In the genomic region with DNA sequence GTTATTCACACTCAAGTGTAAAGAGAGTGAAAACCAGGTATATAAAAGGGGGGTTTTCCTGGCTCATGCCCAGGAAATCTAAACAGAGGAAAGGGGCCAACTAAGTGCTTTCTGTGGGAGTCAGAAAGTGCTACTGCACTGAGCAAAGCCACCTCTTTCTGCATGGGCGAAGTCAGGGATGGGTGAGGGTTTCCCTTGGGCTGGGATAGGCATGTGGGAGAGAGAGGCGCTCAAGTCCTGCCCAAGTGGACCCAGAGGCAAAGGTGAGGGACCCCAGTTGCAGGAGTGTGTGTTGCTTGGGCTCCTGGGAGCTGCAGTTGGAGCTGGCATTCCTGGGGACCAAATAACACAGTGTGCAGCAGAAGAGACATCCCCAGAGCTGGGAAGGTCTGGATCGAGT, we compare ENCODE assay signal across 2 cellular contexts.
TF ChIP-seq lines count a peak whose summit lies in the region.

No MANE protein-coding gene starts in this region.

TF ChIP-seq in A549, 52 proteins besides CTCF, POLR2A, EP300 and RAD21 (continued from another document):
- TF ChIP-seq, protein P1, sequence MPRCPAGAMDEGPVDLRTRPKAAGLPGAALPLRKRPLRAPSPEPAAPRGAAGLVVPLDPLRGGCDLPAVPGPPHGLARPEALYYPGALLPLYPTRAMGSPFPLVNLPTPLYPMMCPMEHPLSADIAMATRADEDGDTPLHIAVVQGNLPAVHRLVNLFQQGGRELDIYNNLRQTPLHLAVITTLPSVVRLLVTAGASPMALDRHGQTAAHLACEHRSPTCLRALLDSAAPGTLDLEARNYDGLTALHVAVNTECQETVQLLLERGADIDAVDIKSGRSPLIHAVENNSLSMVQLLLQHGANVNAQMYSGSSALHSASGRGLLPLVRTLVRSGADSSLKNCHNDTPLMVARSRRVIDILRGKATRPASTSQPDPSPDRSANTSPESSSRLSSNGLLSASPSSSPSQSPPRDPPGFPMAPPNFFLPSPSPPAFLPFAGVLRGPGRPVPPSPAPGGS (IDR thresholded peaks at IDR 0.05): no peak
- no peak for TF ChIP-seq JUN (IDR thresholded peaks at IDR 0.05)
- TF ChIP-seq, protein P2, sequence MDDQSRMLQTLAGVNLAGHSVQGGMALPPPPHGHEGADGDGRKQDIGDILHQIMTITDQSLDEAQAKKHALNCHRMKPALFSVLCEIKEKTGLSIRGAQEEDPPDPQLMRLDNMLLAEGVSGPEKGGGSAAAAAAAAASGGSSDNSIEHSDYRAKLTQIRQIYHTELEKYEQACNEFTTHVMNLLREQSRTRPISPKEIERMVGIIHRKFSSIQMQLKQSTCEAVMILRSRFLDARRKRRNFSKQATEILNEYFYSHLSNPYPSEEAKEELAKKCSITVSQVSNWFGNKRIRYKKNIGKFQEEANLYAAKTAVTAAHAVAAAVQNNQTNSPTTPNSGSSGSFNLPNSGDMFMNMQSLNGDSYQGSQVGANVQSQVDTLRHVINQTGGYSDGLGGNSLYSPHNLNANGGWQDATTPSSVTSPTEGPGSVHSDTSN (IDR thresholded peaks at IDR 0.05): no peak

TF ChIP-seq in GM23338, 12 proteins besides CTCF, POLR2A, EP300 and RAD21:
- TF ChIP-seq ZNF462 (CRISPR knock-in tag; IDR thresholded peaks at IDR 0.05): no peak
TF ChIP-seq in GM23338: peak in this region for 0.
